13 cellular contexts compared by ENCODE assay signal in the genomic region with DNA sequence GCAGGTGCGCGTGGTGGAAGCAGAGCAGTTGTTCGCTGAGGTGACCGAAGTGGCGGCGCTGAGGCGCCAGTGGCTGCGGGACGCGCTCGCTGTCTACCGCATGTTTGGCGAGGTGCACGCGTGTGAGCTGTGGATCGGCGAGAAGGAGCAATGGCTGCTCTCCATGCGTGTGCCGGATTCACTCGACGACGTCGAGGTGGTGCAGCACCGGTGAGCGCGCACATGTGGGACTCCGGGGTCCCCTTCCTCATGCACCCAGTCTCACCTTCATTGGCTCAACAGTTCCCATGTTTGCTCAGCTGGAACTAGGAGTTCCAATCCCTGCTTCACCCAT. TPM values are rescaled to one million over a fixed set of nuclear protein-coding genes. Genes with fewer than 3 reads are reported as not detected.
DNase-seq lines count a peak whose midpoint lies in the region; ATAC-seq and TF ChIP-seq lines count a peak whose summit lies in the region.
"Had no signal": no experiment of that assay in that cellular context is flagged by ENCODE, and none has a peak within 500 bp of the region (broad histone marks: within the 10 kb centered on the region; RNA-seq: fewer than 3 reads in every experiment).

No MANE protein-coding gene starts in this region.

- no peaks in the 10 kb centered on the region for H3K9me3 ChIP-seq in neural progenitor cell (ENCODE audit: low read depth)
- H3K9me3 ChIP-seq: Caco-2 had no signal

- H3K4me3 ChIP-seq in neural progenitor cell: peak overlapping the region; percentile 33

- H3F3A ChIP-seq in neural progenitor cell (ENCODE audit: low read depth): peaks cover 7% of the 10 kb centered on the region

- no peak for DNase-seq in stimulated activated naive CD8-positive, alpha-beta T cell treated with anti-CD3 and anti-CD28 coated beads, Interleukin-15, amount 100 ng/mL, for 72 hours
- DNase-seq in caudate nucleus (lab: John Stamatoyannopoulos, UW): no peak
- DNase-seq in neural progenitor cell (ENCODE audit: low spot score): no peak
- no peak for DNase-seq in activated CD4-positive, alpha-beta memory T cell treated with anti-CD3 and anti-CD28 coated beads for 36 hours
- no peak for DNase-seq in NCI-H1105 treated with DMSO at 0.1 percent for 48 hours (lab: John Stamatoyannopoulos, UW)
- DNase-seq: MM.1S, NCI-H1930 had no signal

- H2AFZ ChIP-seq in neural progenitor cell (replicated peaks): no peak overlapping the region

- H4K20me1 ChIP-seq in neural progenitor cell (ENCODE audit: low read depth): peaks cover 4% of the 10 kb centered on the region

- H3K27ac ChIP-seq in caudate nucleus (ENCODE audit: low read depth, low read length) (peak overlapping the region; percentile 27), neural progenitor cell (no peak overlapping the region)

- H3K79me2 ChIP-seq in neural progenitor cell (ENCODE audit: low read depth): no peaks in the 10 kb centered on the region

- no peak overlapping the region for H3K9ac ChIP-seq in neural progenitor cell

- ATAC-seq in stimulated activated naive CD8-positive, alpha-beta T cell treated with anti-CD3 and anti-CD28 coated beads, Interleukin-15, amount 100 ng/mL, for 72 hours: no peak
- ATAC-seq in HG03457 (IDR thresholded peaks at IDR 0.05; ENCODE audit: unreplicated experiment): no peak
- ATAC-seq: HCT116, HepG2 had no signal

- H3K27me3 ChIP-seq in neural progenitor cell: peaks cover 100% of the 10 kb centered on the region

- no peaks in the 10 kb centered on the region for H3K36me3 ChIP-seq in neural progenitor cell

- H3K27ac Mint-ChIP-seq in stimulated activated naive CD8-positive, alpha-beta T cell treated with anti-CD3 and anti-CD28 coated beads, Interleukin-15, Interleukin-2, amounts not matched to agents 100 ng/mL and 50 ng/mL, for 24 hours: no peak overlapping the region
- H3K27ac Mint-ChIP-seq in stimulated activated naive CD8-positive, alpha-beta T cell treated with anti-CD3 and anti-CD28 coated beads, Interleukin-15, amount 100 ng/mL, for 72 hours: no peak overlapping the region
- no peak overlapping the region for H3K27ac Mint-ChIP-seq in neural progenitor cell
- H3K27ac Mint-ChIP-seq in activated CD4-positive, alpha-beta memory T cell treated with anti-CD3 and anti-CD28 coated beads for 36 hours: no peak overlapping the region
- H3K27ac Mint-ChIP-seq: CD14-positive monocyte had no signal

- POLR2A ChIA-PET in activated CD4-positive, alpha-beta memory T cell treated with anti-CD3 and anti-CD28 coated beads for 36 hours (lab: Charles Lee): no interaction called here

- H3K36me3 Mint-ChIP-seq in stimulated activated naive CD8-positive, alpha-beta T cell treated with anti-CD3 and anti-CD28 coated beads, Interleukin-15, Interleukin-2, amounts not matched to agents 100 ng/mL and 50 ng/mL, for 24 hours (ENCODE audit: low read depth): no peaks in the 10 kb centered on the region
- H3K36me3 Mint-ChIP-seq in neural progenitor cell: no peaks in the 10 kb centered on the region
- no peaks in the 10 kb centered on the region for H3K36me3 Mint-ChIP-seq in activated CD4-positive, alpha-beta memory T cell treated with anti-CD3 and anti-CD28 coated beads for 36 hours

- H3K9me3 Mint-ChIP-seq in stimulated activated naive CD8-positive, alpha-beta T cell treated with anti-CD3 and anti-CD28 coated beads, Interleukin-15, Interleukin-2, amounts not matched to agents 100 ng/mL and 50 ng/mL, for 24 hours: no peaks in the 10 kb centered on the region
- H3K9me3 Mint-ChIP-seq in stimulated activated naive CD8-positive, alpha-beta T cell treated with anti-CD3 and anti-CD28 coated beads, Interleukin-15, amount 100 ng/mL, for 72 hours: no peaks in the 10 kb centered on the region
- H3K9me3 Mint-ChIP-seq in neural progenitor cell: peaks cover 5% of the 10 kb centered on the region
- no peaks in the 10 kb centered on the region for H3K9me3 Mint-ChIP-seq in activated CD4-positive, alpha-beta memory T cell treated with anti-CD3 and anti-CD28 coated beads for 36 hours

- CTCF ChIA-PET in activated CD4-positive, alpha-beta memory T cell treated with anti-CD3 and anti-CD28 coated beads for 36 hours (lab: Charles Lee): interaction anchor here (1.0 to 2.2 kb wide), 3 partner anchors 8 to 93 kb away, joined by 3 to 7 read pairs (median 4); no protein-coding TSS in a partner anchor

- H3K4me3 Mint-ChIP-seq in stimulated activated naive CD8-positive, alpha-beta T cell treated with anti-CD3 and anti-CD28 coated beads, Interleukin-15, Interleukin-2, amounts not matched to agents 100 ng/mL and 50 ng/mL, for 24 hours: peak overlapping the region; percentile 25
- H3K4me3 Mint-ChIP-seq in stimulated activated naive CD8-positive, alpha-beta T cell treated with anti-CD3 and anti-CD28 coated beads, Interleukin-15, amount 100 ng/mL, for 72 hours: no peak overlapping the region
- peak overlapping the region; percentile 38 for H3K4me3 Mint-ChIP-seq in neural progenitor cell
- no peak overlapping the region for H3K4me3 Mint-ChIP-seq in activated CD4-positive, alpha-beta memory T cell treated with anti-CD3 and anti-CD28 coated beads for 36 hours

- TF ChIP-seq CTCF in neural progenitor cell (IDR thresholded peaks at IDR 0.05): no peak

- peaks cover 15% of the 10 kb centered on the region for H3K4me1 Mint-ChIP-seq in stimulated activated naive CD8-positive, alpha-beta T cell treated with anti-CD3 and anti-CD28 coated beads, Interleukin-15, Interleukin-2, amounts not matched to agents 100 ng/mL and 50 ng/mL, for 24 hours (ENCODE audit: low read depth)
- H3K4me1 Mint-ChIP-seq in stimulated activated naive CD8-positive, alpha-beta T cell treated with anti-CD3 and anti-CD28 coated beads, Interleukin-15, amount 100 ng/mL, for 72 hours: peaks cover 8% of the 10 kb centered on the region
- peaks cover 15% of the 10 kb centered on the region for H3K4me1 Mint-ChIP-seq in neural progenitor cell
- H3K4me1 Mint-ChIP-seq in activated CD4-positive, alpha-beta memory T cell treated with anti-CD3 and anti-CD28 coated beads for 36 hours (ENCODE audit: low read depth): peaks cover 4% of the 10 kb centered on the region
- H3K4me1 Mint-ChIP-seq: CD14-positive monocyte had no signal

- H3K4me2 ChIP-seq in neural progenitor cell: peak overlapping the region; percentile 78

- intact Hi-C loops in activated CD4-positive, alpha-beta memory T cell treated with anti-CD3 and anti-CD28 coated beads for 36 hours (cut with micrococcal nuclease): no loop called here

- H3K27me3 Mint-ChIP-seq in stimulated activated naive CD8-positive, alpha-beta T cell treated with anti-CD3 and anti-CD28 coated beads, Interleukin-15, Interleukin-2, amounts not matched to agents 100 ng/mL and 50 ng/mL, for 24 hours: peaks cover 50% of the 10 kb centered on the region
- H3K27me3 Mint-ChIP-seq in stimulated activated naive CD8-positive, alpha-beta T cell treated with anti-CD3 and anti-CD28 coated beads, Interleukin-15, amount 100 ng/mL, for 72 hours: peaks cover 67% of the 10 kb centered on the region
- H3K27me3 Mint-ChIP-seq in neural progenitor cell (ENCODE audit: insufficient read depth, low read depth): peaks cover 64% of the 10 kb centered on the region
- peaks cover 56% of the 10 kb centered on the region for H3K27me3 Mint-ChIP-seq in activated CD4-positive, alpha-beta memory T cell treated with anti-CD3 and anti-CD28 coated beads for 36 hours

- no peaks in the 10 kb centered on the region for H3K4me1 ChIP-seq in neural progenitor cell
- H3K4me1 ChIP-seq: Caco-2 had no signal

RNA-seq across cellular contexts. Expression of a gene that starts 46.5 kb away (rescaled TPM):
- 2.5 and 8.4 TPM in 2 replicates for total RNA-seq in neural progenitor cell (ENCODE audit: low replicate concordance)
- total RNA-seq in activated CD4-positive, alpha-beta memory T cell treated with anti-CD3 and anti-CD28 coated beads for 36 hours: 1 to 10 TPM in 1 of 2 experiments, under 1 TPM in 1; 0.53 to 1.2 TPM

RNA-seq across cellular contexts. Expression of a gene that starts 47.8 kb away (rescaled TPM):
- total RNA-seq in neural progenitor cell (ENCODE audit: low replicate concordance): 11.3 and 24.4 TPM in 2 replicates
- total RNA-seq in activated CD4-positive, alpha-beta memory T cell treated with anti-CD3 and anti-CD28 coated beads for 36 hours: 10 to 100 TPM; 34.6 to 37.6 TPM

Comparison
In these comparisons a context has a peak if more than half of its experiments do, and no peak if none do; other contexts are left out.
1. H3K4me3 Mint-ChIP-seq: peak in stimulated activated naive CD8-positive, alpha-beta T cell treated with anti-CD3 and anti-CD28 coated beads, Interleukin-15, Interleukin-2, amounts not matched to agents 100 ng/mL and 50 ng/mL, for 24 hours (single experiment) and neural progenitor cell (single experiment); none in stimulated activated naive CD8-positive, alpha-beta T cell treated with anti-CD3 and anti-CD28 coated beads, Interleukin-15, amount 100 ng/mL, for 72 hours (0 of 2) and activated CD4-positive, alpha-beta memory T cell treated with anti-CD3 and anti-CD28 coated beads for 36 hours (single experiment).